25 cellular contexts compared by ENCODE assay signal in the genomic region with DNA sequence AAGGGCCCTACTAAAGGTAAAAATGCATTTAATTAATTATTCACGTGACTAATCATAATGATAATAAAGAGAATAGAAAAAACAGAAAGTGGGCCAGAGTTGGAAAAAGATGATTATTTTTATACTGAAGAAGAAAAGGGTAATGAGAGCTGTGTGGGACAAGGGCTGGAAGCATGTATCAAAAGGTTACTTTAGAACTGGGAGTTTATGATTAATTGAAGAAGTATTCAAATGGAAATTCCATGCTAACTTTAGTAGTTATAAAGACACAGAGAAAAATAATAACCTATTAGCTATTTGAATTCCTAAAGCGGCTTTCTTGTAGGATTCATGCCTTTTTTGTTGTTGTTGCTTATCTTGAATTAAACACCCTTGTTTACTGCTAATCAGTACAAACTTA. TPM values are rescaled to one million over a fixed set of nuclear protein-coding genes. Genes with fewer than 3 reads are reported as not detected.
DNase-seq lines count a peak whose midpoint lies in the region; FAIRE-seq and TF ChIP-seq lines count a peak whose summit lies in the region.
"Had no signal": no experiment of that assay in that cellular context is flagged by ENCODE, and none has a peak within 500 bp of the region (broad histone marks: within the 10 kb centered on the region; RNA-seq: fewer than 3 reads in every experiment).

No MANE protein-coding gene starts in this region.

- H3K4me2 ChIP-seq in astrocyte (ENCODE audit: low read length) (peak overlapping the region; percentile 28), osteoblast (ENCODE audit: insufficient read depth, low read length) (no peak overlapping the region)
- H3K4me2 ChIP-seq: KMS-11 had no signal

- no peak for TF ChIP-seq POLR2A in H54 (IDR thresholded peaks at IDR 0.05; ENCODE audit: low read depth, low read length)

- no peaks in the 10 kb centered on the region for H3K9me3 Mint-ChIP-seq in astrocyte (ENCODE audit: unreplicated experiment)
- H3K9me3 Mint-ChIP-seq: IgD-negative memory B cell had no signal

- H3K27ac ChIP-seq in astrocyte (ENCODE audit: low read depth, low read length) (no peak overlapping the region), osteoblast (ENCODE audit: low read depth, low read length) (no peak overlapping the region)
- H3K27ac ChIP-seq: KMS-11, SJSA1 had no signal

- FAIRE-seq in H54 (lab: Jason Lieb, UNC) (peak; percentile 33), astrocyte (lab: Jason Lieb, UNC) (no peak), D721Med (lab: Jason Lieb, UNC) (no peak)

- H3K4me3 Mint-ChIP-seq in astrocyte (ENCODE audit: unreplicated experiment) = no peak overlapping the region
- H3K4me3 Mint-ChIP-seq: CD14-positive monocyte; CD8-positive, alpha-beta memory T cell; IgD-negative memory B cell had no signal

- no peak overlapping the region for H3K27ac Mint-ChIP-seq in astrocyte (ENCODE audit: unreplicated experiment)
- H3K27ac Mint-ChIP-seq: CD14-positive monocyte; CD8-positive, alpha-beta memory T cell; IgD-negative memory B cell had no signal

- H3K27me3 Mint-ChIP-seq in astrocyte (ENCODE audit: low read depth, unreplicated experiment) = no peaks in the 10 kb centered on the region
- H3K27me3 Mint-ChIP-seq: IgD-negative memory B cell had no signal

- H3K4me1 Mint-ChIP-seq in astrocyte (ENCODE audit: low read depth, unreplicated experiment) = peaks cover 9% of the 10 kb centered on the region
- H3K4me1 Mint-ChIP-seq: CD14-positive monocyte; CD8-positive, alpha-beta memory T cell; IgD-negative memory B cell had no signal

- TF ChIP-seq CTCF in astrocyte (IDR thresholded peaks at IDR 0.05; ENCODE audit: insufficient read depth, low read depth, low read length) (no peak), osteoblast (IDR thresholded peaks at IDR 0.05; ENCODE audit: extremely low read depth, low read depth, low read length) (no peak), GM13976 (IDR thresholded peaks at IDR 0.05; ENCODE audit: borderline replicate concordance, control extremely low read depth, extremely low read depth, insufficient read depth, missing control alignments) (no peak), D721Med (IDR thresholded peaks at IDR 0.05; ENCODE audit: insufficient read depth, missing control alignments) (no peak)

- H3K4me3 ChIP-seq in astrocyte (ENCODE audit: insufficient read depth, low read depth, low read length) (no peak overlapping the region), osteoblast (ENCODE audit: insufficient read depth, low read length) (no peak overlapping the region)
- H3K4me3 ChIP-seq: SJSA1 had no signal

- no peak overlapping the region for H3K9ac ChIP-seq in astrocyte (ENCODE audit: low read length)
- H3K9ac ChIP-seq: KMS-11 had no signal

- DNase-seq in H54 (ENCODE audit: insufficient read length, low spot score) (no peak), astrocyte (ENCODE audit: low read depth) (no peak), osteoblast (ENCODE audit: insufficient read length, low spot score, missing footprints) (peak; percentile 51), Ammon's horn (ENCODE audit: low spot score) (no peak), SK-N-DZ (ENCODE audit: low spot score) (no peak), GM13976 (ENCODE audit: low spot score) (no peak), D721Med (ENCODE audit: insufficient read length, low spot score) (no peak)
- DNase-seq: BE2C; CD8-positive, alpha-beta memory T cell; DND-41; NCI-H1048; NCI-H1417; NCI-H1694; NCI-H2029 treated with DMSO at 0.1 percent for 48 hours; NCI-H446 treated with DMSO at 0.1 percent for 48 hours; NCI-H526; Right ventricle myocardium superior; RPMI8226 had no signal

- H2AFZ ChIP-seq in astrocyte (ENCODE audit: low read depth, low read length) = no peak overlapping the region
- no peak overlapping the region for H2AFZ ChIP-seq in osteoblast (ENCODE audit: low read length)

- in situ Hi-C loops in GM13976 (cut with MboI; ENCODE audit: low sequenced_read_pairs, unreplicated experiment) = no loop called here

- H4K20me1 ChIP-seq in astrocyte (ENCODE audit: insufficient read depth, low read length) = no peaks in the 10 kb centered on the region
- no peaks in the 10 kb centered on the region for H4K20me1 ChIP-seq in osteoblast (ENCODE audit: insufficient read depth, low read length)

- H3K36me3 ChIP-seq in astrocyte (ENCODE audit: insufficient read depth, low read length) = no peaks in the 10 kb centered on the region
- no peaks in the 10 kb centered on the region for H3K36me3 ChIP-seq in osteoblast (ENCODE audit: insufficient read depth, low read length)
- H3K36me3 ChIP-seq: BE2C, SJSA1 had no signal

- H3K4me1 ChIP-seq in astrocyte (ENCODE audit: insufficient read depth, low read length) = no peaks in the 10 kb centered on the region
- H3K4me1 ChIP-seq in osteoblast (ENCODE audit: insufficient read depth, low read length) = peaks cover 9% of the 10 kb centered on the region
- H3K4me1 ChIP-seq: BE2C, SJSA1 had no signal

- no peaks in the 10 kb centered on the region for H3K79me2 ChIP-seq in astrocyte (ENCODE audit: insufficient read depth, low read length)
- no peaks in the 10 kb centered on the region for H3K79me2 ChIP-seq in osteoblast (ENCODE audit: insufficient read depth, low read length)

- H3K9me3 ChIP-seq in astrocyte (ENCODE audit: insufficient read depth, low read depth, low read length) = no peaks in the 10 kb centered on the region
- no peaks in the 10 kb centered on the region for H3K9me3 ChIP-seq in osteoblast (ENCODE audit: low read depth, low read length)
- H3K9me3 ChIP-seq: BE2C, SJSA1 had no signal

- no peaks in the 10 kb centered on the region for H3K36me3 Mint-ChIP-seq in astrocyte (ENCODE audit: low read depth, unreplicated experiment)
- H3K36me3 Mint-ChIP-seq: CD14-positive monocyte; CD8-positive, alpha-beta memory T cell had no signal

- H3K27me3 ChIP-seq in astrocyte (ENCODE audit: insufficient read depth, low read length) (no peaks in the 10 kb centered on the region), osteoblast (ENCODE audit: insufficient read depth, low read length) (no peaks in the 10 kb centered on the region)
- H3K27me3 ChIP-seq: SJSA1 had no signal

RNA-seq across cellular contexts. Expression of gene MKX, which starts 49.9 kb away (rescaled TPM):
- 3.5 and 3.9 TPM in 2 replicates for total RNA-seq in astrocyte
- total RNA-seq in osteoblast = 6.5 and 15.3 TPM in 2 replicates
- not detected in 2 replicates for polyA plus RNA-seq in SK-N-DZ (2014; cell fraction: cytosol; rRNA removed)
- polyA plus RNA-seq in SK-N-DZ (2014; cell fraction: nucleus; rRNA removed) = not detected in 2 replicates
- total RNA-seq: G401; H4; Right ventricle myocardium superior; SJSA1; T-helper 1 cell treated with Interleukin-12 subunit alpha and Interleukin-12 subunit beta and Interleukin-4 antibody, amounts not matched to agents 30 ng/mL and 1 ng/mL, for 36 hours had no signal
- polyA plus RNA-seq: CD14-positive monocyte; CD8-positive, alpha-beta memory T cell; IgD-negative memory B cell had no signal
